ENCODE assay signal across 8 cellular contexts in genomic region chr7:77698042-77698625, GRCh38. TPM values are rescaled to one million over a fixed set of nuclear protein-coding genes. Genes with fewer than 3 reads are reported as not detected.
DNase-seq lines count a peak whose midpoint lies in the region; ATAC-seq and TF ChIP-seq lines count a peak whose summit lies in the region.

No MANE protein-coding gene starts in this region.

- no peak for ATAC-seq in HG02759 (IDR thresholded peaks at IDR 0.05; ENCODE audit: unreplicated experiment)

- H4K20me1 ChIP-seq in osteoblast (ENCODE audit: insufficient read depth, low read length): peaks cover 22% of the 10 kb centered on the region

- peak overlapping the region; percentile 91 for H3K4me2 ChIP-seq in osteoblast (ENCODE audit: insufficient read depth, low read length)

- peak overlapping the region; percentile 93 for H3K4me3 ChIP-seq in NT2/D1 (ENCODE audit: insufficient read length, low read depth)
- H3K4me3 ChIP-seq in dorsolateral prefrontal cortex: peak overlapping the region; percentile 66 to 100 (median 96)
- H3K4me3 ChIP-seq in osteoblast (ENCODE audit: insufficient read depth, low read length): peak overlapping the region; percentile 91

- TF ChIP-seq CTCF in dorsolateral prefrontal cortex (IDR thresholded peaks at IDR 0.05 in 54 of 56, conservative IDR thresholded peaks at IDR 0.05 in 2 of 56; ENCODE audit: low read depth in 1 of 56, partially characterized antibody in 56 of 56) (no peak), osteoblast (IDR thresholded peaks at IDR 0.05; ENCODE audit: extremely low read depth, low read depth, low read length) (no peak)

- no peaks in the 10 kb centered on the region for H3K9me3 ChIP-seq in NT2/D1 (ENCODE audit: insufficient read depth, low read length)
- no peaks in the 10 kb centered on the region for H3K9me3 ChIP-seq in osteoblast (ENCODE audit: low read depth, low read length)

- H3K79me2 ChIP-seq in osteoblast (ENCODE audit: insufficient read depth, low read length): peaks cover 91% of the 10 kb centered on the region

- H3K27me3 ChIP-seq in NT2/D1 (ENCODE audit: insufficient read depth, insufficient read length) (no peaks in the 10 kb centered on the region), dorsolateral prefrontal cortex (no peaks in the 10 kb centered on the region), osteoblast (ENCODE audit: insufficient read depth, low read length) (no peaks in the 10 kb centered on the region)

- H3K36me3 ChIP-seq in NT2/D1 (ENCODE audit: insufficient read depth, insufficient read length, low read length): no peaks in the 10 kb centered on the region
- H3K36me3 ChIP-seq in osteoblast (ENCODE audit: insufficient read depth, low read length): no peaks in the 10 kb centered on the region

- intact Hi-C loops in dorsolateral prefrontal cortex (cut with DNase I) (loop anchor here (5.0 to 10.0 kb wide), 2 partner anchors 57 to 161 kb away; partner anchors contain the start of gene PTPN12 (in 1 of the 2)), posterior vena cava (cut with DNase I) (no loop called here)

- DNase-seq in GF-D8 (lab: John Stamatoyannopoulos, UW): peak; percentile 69
- no peak for DNase-seq in NT2/D1 (ENCODE audit: low read depth, low spot score)
- no peak for DNase-seq in dorsolateral prefrontal cortex
- no peak for DNase-seq in osteoblast (ENCODE audit: insufficient read length, low spot score, missing footprints)
- DNase-seq in posterior vena cava (ENCODE audit: low spot score): no peak
- no peak for DNase-seq in activated CD8-positive, alpha-beta memory T cell treated with anti-CD3 and anti-CD28 coated beads, Interleukin-2, amount 50 U/mL, for 4 hours
- no peak for DNase-seq in NK-92 (lab: John Stamatoyannopoulos, UW; ENCODE audit: unreplicated experiment)

- H2AFZ ChIP-seq in osteoblast (ENCODE audit: low read length): no peak overlapping the region

- H3K4me1 ChIP-seq in NT2/D1 (ENCODE audit: insufficient read depth, insufficient read length): no peaks in the 10 kb centered on the region
- H3K4me1 ChIP-seq in osteoblast (ENCODE audit: insufficient read depth, low read length): peaks cover 26% of the 10 kb centered on the region

- H3K27ac ChIP-seq in dorsolateral prefrontal cortex (peak overlapping the region in 54 of 59 donors; percentile 9 to 100 (median 99)), osteoblast (ENCODE audit: low read depth, low read length) (peak overlapping the region; percentile 84)

- peak overlapping the region; percentile 94 for H3K9ac ChIP-seq in NT2/D1 (ENCODE audit: insufficient read length, low read depth)

RNA-seq across cellular contexts. Expression of gene RSBN1L, which starts 1.9 kb away (rescaled TPM):
- total RNA-seq in dorsolateral prefrontal cortex (10 to 100 TPM; 17.4 to 37.5 (median 26.3) TPM), osteoblast (15.6 and 21.4 TPM in 2 replicates), posterior vena cava (10 to 100 TPM; 19.2 to 19.8 TPM)

Comparison
In these comparisons a context has a peak if more than half of its experiments do, and no peak if none do; other contexts are left out.
1. intact Hi-C loops: an anchor here in dorsolateral prefrontal cortex (5.0 to 10.0 kb wide); none called in posterior vena cava.